In genomic region chr2:201116115-201116958, GRCh38 we compare ENCODE assay signal across 1 cellular context.
TF ChIP-seq lines count a peak whose summit lies in the region.

Gene CFLAR, plus strand, starts transcription at chr2:201116164. Its CDS starts 13,702 bp downstream, at chr2:201129866.

TF ChIP-seq in A549, 52 proteins besides CTCF, POLR2A, EP300 and RAD21 (continued from another document):
- TF ChIP-seq PBX3 (IDR thresholded peaks at IDR 0.05): no peak
- no peak for TF ChIP-seq HDAC2 (IDR thresholded peaks at IDR 0.05)
- TF ChIP-seq SMC3 (IDR thresholded peaks at IDR 0.05): no peak
- no peak for TF ChIP-seq KDM5A (IDR thresholded peaks at IDR 0.05)
- TF ChIP-seq CHD4 (IDR thresholded peaks at IDR 0.05; ENCODE audit: borderline replicate concordance): 0 out of 2 replicates have a peak, but pooled peaks have one; percentile 25
- no peak for TF ChIP-seq HEYL (CRISPR knock-in tag; IDR thresholded peaks at IDR 0.05)
- TF ChIP-seq, protein P1, sequence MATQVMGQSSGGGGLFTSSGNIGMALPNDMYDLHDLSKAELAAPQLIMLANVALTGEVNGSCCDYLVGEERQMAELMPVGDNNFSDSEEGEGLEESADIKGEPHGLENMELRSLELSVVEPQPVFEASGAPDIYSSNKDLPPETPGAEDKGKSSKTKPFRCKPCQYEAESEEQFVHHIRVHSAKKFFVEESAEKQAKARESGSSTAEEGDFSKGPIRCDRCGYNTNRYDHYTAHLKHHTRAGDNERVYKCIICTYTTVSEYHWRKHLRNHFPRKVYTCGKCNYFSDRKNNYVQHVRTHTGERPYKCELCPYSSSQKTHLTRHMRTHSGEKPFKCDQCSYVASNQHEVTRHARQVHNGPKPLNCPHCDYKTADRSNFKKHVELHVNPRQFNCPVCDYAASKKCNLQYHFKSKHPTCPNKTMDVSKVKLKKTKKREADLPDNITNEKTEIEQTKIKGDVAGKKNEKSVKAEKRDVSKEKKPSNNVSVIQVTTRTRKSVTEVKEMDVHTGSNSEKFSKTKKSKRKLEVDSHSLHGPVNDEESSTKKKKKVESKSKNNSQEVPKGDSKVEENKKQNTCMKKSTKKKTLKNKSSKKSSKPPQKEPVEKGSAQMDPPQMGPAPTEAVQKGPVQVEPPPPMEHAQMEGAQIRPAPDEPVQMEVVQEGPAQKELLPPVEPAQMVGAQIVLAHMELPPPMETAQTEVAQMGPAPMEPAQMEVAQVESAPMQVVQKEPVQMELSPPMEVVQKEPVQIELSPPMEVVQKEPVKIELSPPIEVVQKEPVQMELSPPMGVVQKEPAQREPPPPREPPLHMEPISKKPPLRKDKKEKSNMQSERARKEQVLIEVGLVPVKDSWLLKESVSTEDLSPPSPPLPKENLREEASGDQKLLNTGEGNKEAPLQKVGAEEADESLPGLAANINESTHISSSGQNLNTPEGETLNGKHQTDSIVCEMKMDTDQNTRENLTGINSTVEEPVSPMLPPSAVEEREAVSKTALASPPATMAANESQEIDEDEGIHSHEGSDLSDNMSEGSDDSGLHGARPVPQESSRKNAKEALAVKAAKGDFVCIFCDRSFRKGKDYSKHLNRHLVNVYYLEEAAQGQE (IDR thresholded peaks at IDR 0.05): no peak
- TF ChIP-seq MAX (IDR thresholded peaks at IDR 0.05): peak; percentile 1
- peak; percentile 11 to 74; a peak in 3 of 5 replicates for TF ChIP-seq JUN (IDR thresholded peaks at IDR 0.05)
- no peak; a peak in 2 of 4 replicates for TF ChIP-seq CEBPB (IDR thresholded peaks at IDR 0.05)
- no peak for TF ChIP-seq FOSL2 (IDR thresholded peaks at IDR 0.05)
- no peak for TF ChIP-seq FOSL2 (CRISPR knock-in tag; IDR thresholded peaks at IDR 0.05)
- TF ChIP-seq POLR2AphosphoS2 (conservative IDR thresholded peaks at IDR 0.05; ENCODE audit: low read length): no peak
- no peak for TF ChIP-seq FOSB (CRISPR knock-in tag; IDR thresholded peaks at IDR 0.05)
- peak; percentile 67 for TF ChIP-seq MAFK (IDR thresholded peaks at IDR 0.05; ENCODE audit: partially characterized antibody)
- TF ChIP-seq BHLHE40 (IDR thresholded peaks at IDR 0.05; ENCODE audit: low read depth, low read length): no peak
- TF ChIP-seq, protein P2, sequence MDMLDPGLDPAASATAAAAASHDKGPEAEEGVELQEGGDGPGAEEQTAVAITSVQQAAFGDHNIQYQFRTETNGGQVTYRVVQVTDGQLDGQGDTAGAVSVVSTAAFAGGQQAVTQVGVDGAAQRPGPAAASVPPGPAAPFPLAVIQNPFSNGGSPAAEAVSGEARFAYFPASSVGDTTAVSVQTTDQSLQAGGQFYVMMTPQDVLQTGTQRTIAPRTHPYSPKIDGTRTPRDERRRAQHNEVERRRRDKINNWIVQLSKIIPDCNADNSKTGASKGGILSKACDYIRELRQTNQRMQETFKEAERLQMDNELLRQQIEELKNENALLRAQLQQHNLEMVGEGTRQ (IDR thresholded peaks at IDR 0.05): no peak
- TF ChIP-seq NFE2L2 (conservative IDR thresholded peaks at IDR 0.05; ENCODE audit: low read length): no peak
- no peak for TF ChIP-seq JUNB (IDR thresholded peaks at IDR 0.05)
- no peak for TF ChIP-seq RARB (CRISPR knock-in tag; IDR thresholded peaks at IDR 0.05)
- TF ChIP-seq EHF (CRISPR knock-in tag; IDR thresholded peaks at IDR 0.05): no peak
- no peak for TF ChIP-seq RFX5 (IDR thresholded peaks at IDR 0.05)
- TF ChIP-seq EHMT2 (IDR thresholded peaks at IDR 0.05; ENCODE audit: low read depth): no peak; the same call in 1 of the 2 replicates
- no peak for TF ChIP-seq GATA3 (IDR thresholded peaks at IDR 0.05; ENCODE audit: borderline replicate concordance)
- TF ChIP-seq HOXB13 (CRISPR knock-in tag; IDR thresholded peaks at IDR 0.05; ENCODE audit: low read depth): no peak
